1 cellular context compared by ENCODE assay signal in genomic region chr10:49398000-49398861, GRCh38.
A peak's percentile ranks its signal among the peaks of the same experiment; 100 is the strongest.
TF ChIP-seq lines count a peak whose summit lies in the region.

No MANE protein-coding gene starts in this region.

TF ChIP-seq in WTC11, 78 proteins besides CTCF, POLR2A, EP300 and RAD21 (continued from another document):
- no peak for TF ChIP-seq ATF6 (CRISPR knock-in tag; IDR thresholded peaks at IDR 0.05)
- peak; percentile 37; the same call in 1 of the 2 replicates for TF ChIP-seq MAX (CRISPR knock-in tag; IDR thresholded peaks at IDR 0.05)
- no peak for TF ChIP-seq RELA (CRISPR knock-in tag; IDR thresholded peaks at IDR 0.05; ENCODE audit: borderline replicate concordance)
- TF ChIP-seq TEAD4 (CRISPR knock-in tag; IDR thresholded peaks at IDR 0.05) = 0 out of 2 replicates have a peak, but pooled peaks have one; percentile 33
- peak; percentile 95 for TF ChIP-seq ARID4B (CRISPR knock-in tag; IDR thresholded peaks at IDR 0.05; ENCODE audit: borderline replicate concordance)
- peak; percentile 40; the same call in 1 of the 2 replicates for TF ChIP-seq JUN (CRISPR knock-in tag; IDR thresholded peaks at IDR 0.05)
- TF ChIP-seq TCF7 (CRISPR knock-in tag; IDR thresholded peaks at IDR 0.05; ENCODE audit: low read depth) = no peak
- TF ChIP-seq ZNF425 (CRISPR knock-in tag; conservative IDR thresholded peaks at IDR 0.05) = no peak
- 0 out of 2 replicates have a peak, but pooled peaks have one; percentile 11 for TF ChIP-seq E2F1 (CRISPR knock-in tag; IDR thresholded peaks at IDR 0.05)
- TF ChIP-seq TP53 (CRISPR knock-in tag; IDR thresholded peaks at IDR 0.05) = no peak
- no peak for TF ChIP-seq ZNF219 (CRISPR knock-in tag; IDR thresholded peaks at IDR 0.05; ENCODE audit: borderline replicate concordance)
- TF ChIP-seq ZNF423 (CRISPR knock-in tag; IDR thresholded peaks at IDR 0.05) = 0 out of 2 replicates have a peak, but pooled peaks have one; percentile 31
- 0 out of 2 replicates have a peak, but pooled peaks have one; percentile 7 for TF ChIP-seq SMAD3 (CRISPR knock-in tag; IDR thresholded peaks at IDR 0.05; ENCODE audit: borderline replicate concordance)
- no peak for TF ChIP-seq ZNF232 (CRISPR knock-in tag; IDR thresholded peaks at IDR 0.05)
- TF ChIP-seq MYBL2 (CRISPR knock-in tag; IDR thresholded peaks at IDR 0.05) = peak; percentile 47; the same call in 1 of the 2 replicates
- TF ChIP-seq USF1 (CRISPR knock-in tag; IDR thresholded peaks at IDR 0.05) = peak; percentile 57; the same call in 1 of the 2 replicates
- no peak for TF ChIP-seq CREM (CRISPR knock-in tag; IDR thresholded peaks at IDR 0.05)
- TF ChIP-seq ZNF263 (CRISPR knock-in tag; IDR thresholded peaks at IDR 0.05; ENCODE audit: low read depth) = 0 out of 2 replicates have a peak, but pooled peaks have one; percentile 24
